Comparison of ENCODE assay signal across 8 cellular contexts in genomic region chr22:43867839-43868652, GRCh38. TPM values are rescaled to one million over a fixed set of nuclear protein-coding genes. Genes with fewer than 3 reads are reported as not detected.
DNase-seq lines count a peak whose midpoint lies in the region; ATAC-seq and TF ChIP-seq lines count a peak whose summit lies in the region.

No MANE protein-coding gene starts in this region.

- CTCF ChIA-PET in AG04450 (lab: Charles Lee), result interaction anchor here (1.4 to 2.4 kb wide), 3 partner anchors 15 to 41 kb away, joined by 5 to 7 read pairs (median 6); no protein-coding TSS in a partner anchor

- H3K27ac ChIP-seq in AG04450 (ENCODE audit: low read depth, low read length) (no peak overlapping the region), heart right ventricle (no peak overlapping the region)

- H3K4me1 ChIP-seq in heart right ventricle, result no peaks in the 10 kb centered on the region

- H3K4me3 ChIP-seq in AG04450 (ENCODE audit: low read depth, low read length) (no peak overlapping the region), heart right ventricle (no peak overlapping the region), skeletal muscle cell (ENCODE audit: low read depth, low read length) (no peak overlapping the region)

- H3K9me3 ChIP-seq in AG04450 (ENCODE audit: control insufficient read depth, insufficient read depth, low read length), result no peaks in the 10 kb centered on the region
- H3K9me3 ChIP-seq in heart right ventricle, result peaks cover 0 to 23% (median 2%) of the 10 kb centered on the region in 11 donors

- peak in 4 of 8 donors; percentile 62 to 65 (median 64) for ATAC-seq in heart right ventricle
- no peak for ATAC-seq in HG02571 (IDR thresholded peaks at IDR 0.05; ENCODE audit: unreplicated experiment)
- no peak for ATAC-seq in GM18873 (IDR thresholded peaks at IDR 0.05; ENCODE audit: low FRiP score, unreplicated experiment)

- H3K27me3 ChIP-seq in AG04450 (ENCODE audit: control insufficient read depth, insufficient read depth, low read length) (no peaks in the 10 kb centered on the region), heart right ventricle (peaks cover 0 to 47% (median 31%) of the 10 kb centered on the region in 7 donors)

- intact Hi-C loops in heart right ventricle (cut with DNase I), result no loop called here

- TF ChIP-seq CTCF in AG04450 (IDR thresholded peaks at IDR 0.05; ENCODE audit: low read depth, low read length) (no peak), heart right ventricle (IDR thresholded peaks at IDR 0.05) (no peak)

- H3K36me3 ChIP-seq in heart right ventricle, result no peaks in the 10 kb centered on the region

- DNase-seq in AG04450 (ENCODE audit: low read depth, low spot score), result peak; percentile 32
- DNase-seq in HS-27A (ENCODE audit: low read depth), result peak; percentile 17
- DNase-seq in activated CD4-positive, alpha-beta T cell treated with anti-CD3 and anti-CD28 coated beads, Interleukin-2, amount 50 U/mL, for 48 hours, result peak; percentile 23 to 36
- peak; percentile 48 to 71 for DNase-seq in heart right ventricle
- peak; percentile 28 for DNase-seq in skeletal muscle cell (ENCODE audit: low read depth)
- no peak for DNase-seq in NCI-H1105 (lab: John Stamatoyannopoulos, UW)

- POLR2A ChIA-PET in AG04450 (lab: Yijun Ruan, JAX), result no interaction called here

- WGBS in heart right ventricle, 2 donors, result 5 to 8% methylated on average over 11 of the region's 11 CpGs

RNA-seq across cellular contexts. Expression of gene SULT4A1, which starts 5.7 kb away (rescaled TPM):
- polyA plus RNA-seq in AG04450 (2011; rRNA removed) (0.07 and 0.14 TPM in 2 replicates), heart right ventricle (under 1 TPM; 0.25 to 0.29 TPM)
- not detected in 2 replicates for polyA minus RNA-seq in AG04450 (2011; rRNA and poly(A)+ RNA removed)
- total RNA-seq in heart right ventricle, result 1 to 10 TPM in 1 of 10 donors, under 1 TPM in 7, not detected in 2; 0.19 to 1.2 (median 0.32) TPM

RNA-seq across cellular contexts. Expression of gene PNPLA5, which starts 23.8 kb away (rescaled TPM):
- polyA plus RNA-seq in AG04450 (2011; rRNA removed), result 0.11 and 0.12 TPM in 2 replicates
- 0.17 and 0.28 TPM in 2 replicates for polyA minus RNA-seq in AG04450 (2011; rRNA and poly(A)+ RNA removed)
- total RNA-seq in heart right ventricle, result not detected
- polyA plus RNA-seq in heart right ventricle, result not detected

RNA-seq across cellular contexts. Expression of gene PNPLA3, which starts 55.6 kb away (rescaled TPM):
- polyA plus RNA-seq in AG04450 (2011; rRNA removed) (3.9 and 4.0 TPM in 2 replicates), heart right ventricle (under 1 TPM; 0.09 to 0.29 TPM)
- polyA minus RNA-seq in AG04450 (2011; rRNA and poly(A)+ RNA removed), result 3.4 and 4.7 TPM in 2 replicates
- total RNA-seq in heart right ventricle, result under 1 TPM in 5 of 10 donors, not detected in 5; 0.08 to 0.95 (median 0.27) TPM

RNA-seq across cellular contexts. Expression of gene EFCAB6, which starts 55.9 kb away (rescaled TPM):
- polyA plus RNA-seq in AG04450 (2011; rRNA removed), result 0.92 and 1.4 TPM in 2 replicates
- 0.46 and 0.74 TPM in 2 replicates for polyA minus RNA-seq in AG04450 (2011; rRNA and poly(A)+ RNA removed)
- 1 to 10 TPM; 1.0 to 4.3 (median 1.9) TPM for total RNA-seq in heart right ventricle
- polyA plus RNA-seq in heart right ventricle, result under 1 TPM; 0.25 to 0.44 TPM
